29 cellular contexts compared by ENCODE assay signal in genomic region chr11:128901655-128902514, GRCh38. TPM values are rescaled to one million over a fixed set of nuclear protein-coding genes. Genes with fewer than 3 reads are reported as not detected.
DNase-seq lines count a peak whose midpoint lies in the region; ATAC-seq, FAIRE-seq and TF ChIP-seq lines count a peak whose summit lies in the region.
"Had no signal": no experiment of that assay in that cellular context is flagged by ENCODE, and none has a peak within 500 bp of the region (broad histone marks: within the 10 kb centered on the region; RNA-seq: fewer than 3 reads in every experiment).

No MANE protein-coding gene starts in this region.

- peaks cover 55 to 79% (median 77%) of the 10 kb centered on the region in 4 experiments for H3K27me3 ChIP-seq in H1 (replicated peaks in 1 of 4; ENCODE audit: control insufficient read depth in 3 of 4, extremely low read depth in 1 of 4, insufficient read depth in 3 of 4, low read length in 3 of 4)
- peaks cover 38% of the 10 kb centered on the region for H3K27me3 ChIP-seq in mesendoderm (ENCODE audit: insufficient read depth, low read length, poor library complexity)
- H3K27me3 ChIP-seq: colonic mucosa, MG63, upper lobe of right lung had no signal

- no peak overlapping the region for H3K23ac ChIP-seq in H1 (ENCODE audit: insufficient read length)
- peak overlapping the region; percentile 15 for H3K23ac ChIP-seq in mesendoderm (ENCODE audit: low read length)

- no peak overlapping the region for H2AFZ ChIP-seq in H1 (ENCODE audit: low read length)

- H3K79me1 ChIP-seq in H1 (ENCODE audit: low read depth, low read length) (no peaks in the 10 kb centered on the region), mesendoderm (ENCODE audit: low read length) (no peaks in the 10 kb centered on the region)

- no peak for TF ChIP-seq EP300 in H1 (IDR thresholded peaks at IDR 0.05; ENCODE audit: borderline replicate concordance in 1 of 2, low read depth in 2 of 2, low read length in 2 of 2)

- POLR2A ChIA-PET in H1 (lab: Charles Lee; ENCODE audit: partially characterized antibody), result interaction anchor here (0.8 to 1.7 kb wide), 2 partner anchors 10 to 11 kb away, joined by 3 to 15 read pairs; partner anchors contain the start of gene KCNJ5

- peaks cover 3 to 16% of the 10 kb centered on the region in 2 experiments for H4K20me1 ChIP-seq in H1 (replicated peaks in 1 of 2; ENCODE audit: control insufficient read depth in 1 of 2, insufficient read depth in 2 of 2, low read length in 2 of 2)

- H3K36me3 Mint-ChIP-seq in activated CD4-positive, alpha-beta T cell treated with anti-CD3 and anti-CD28 coated beads, Interleukin-2, amount 10 ng/mL, durations not matched to agents 24 days and 14 days (ENCODE audit: low read depth), result no peaks in the 10 kb centered on the region
- H3K36me3 Mint-ChIP-seq: activated naive CD8-positive, alpha-beta T cell treated with anti-CD3 and anti-CD28 coated beads, Interleukin-2, amount 10 ng/mL, durations not matched to agents 7 days and 5 days had no signal

- H3K4me2 ChIP-seq in H1 (ENCODE audit: insufficient read depth in 1 of 2, low read depth in 2 of 2, low read length in 2 of 2) (peak overlapping the region; percentile 74 to 85), mesendoderm (ENCODE audit: low read length) (peak overlapping the region; percentile 21)
- H3K4me2 ChIP-seq: A549 had no signal

- no peak for ATAC-seq in GM18505 (IDR thresholded peaks at IDR 0.05; ENCODE audit: unreplicated experiment)
- ATAC-seq: A549, upper lobe of right lung had no signal

- no peak overlapping the region for H4K91ac ChIP-seq in H1 (replicated peaks; ENCODE audit: insufficient read length, low read length)

- no peaks in the 10 kb centered on the region for H3K9me3 Mint-ChIP-seq in activated CD4-positive, alpha-beta T cell treated with anti-CD3 and anti-CD28 coated beads, Interleukin-2, amount 10 ng/mL, durations not matched to agents 24 days and 14 days
- H3K9me3 Mint-ChIP-seq: activated naive CD8-positive, alpha-beta T cell treated with anti-CD3 and anti-CD28 coated beads, Interleukin-2, amount 10 ng/mL, durations not matched to agents 7 days and 5 days; activated T-helper 2 cell treated with anti-CD3 and anti-CD28 coated beads, Interferon-gamma antibody, Interleukin-2, Interleukin-4, amounts not matched to agents 10 μg/mL and 5 μg/mL and 100 μg/mL, durations not matched to agents 14 hours and 24 hours and 36 hours had no signal

- H2BK15ac ChIP-seq in H1 (ENCODE audit: low read length), result no peak overlapping the region
- no peak overlapping the region for H2BK15ac ChIP-seq in mesendoderm (replicated peaks; ENCODE audit: low read depth)

- no peak overlapping the region for H2BK120ac ChIP-seq in H1 (replicated peaks; ENCODE audit: low read depth, low read length)
- no peak overlapping the region for H2BK120ac ChIP-seq in mesendoderm (ENCODE audit: low read depth, low read length)

- peaks cover 12% of the 10 kb centered on the region for H3K4me1 Mint-ChIP-seq in activated CD4-positive, alpha-beta T cell treated with anti-CD3 and anti-CD28 coated beads, Interleukin-2, amount 10 ng/mL, durations not matched to agents 24 days and 14 days

- H3K56ac ChIP-seq in H1 (replicated peaks; ENCODE audit: insufficient read length, low read depth, low read length), result no peak overlapping the region
- H3K56ac ChIP-seq in mesendoderm (ENCODE audit: low read length), result peak overlapping the region; percentile 22

- H3K9me3 ChIP-seq in H1 (ENCODE audit: insufficient read depth in 2 of 2, low read depth in 1 of 2, low read length in 1 of 2), result no peaks in the 10 kb centered on the region; a peak in 2 of 4 replicates
- H3K9me3 ChIP-seq: A549, colonic mucosa, MG63, stomach, upper lobe of right lung had no signal

- TF ChIP-seq CTCF in H1 (IDR thresholded peaks at IDR 0.05; ENCODE audit: control extremely low read depth in 1 of 3, insufficient read depth in 1 of 3, low read depth in 1 of 3, low read length in 3 of 3), result no peak

- H3K18ac ChIP-seq in H1 (ENCODE audit: extremely low read depth, low read length) (no peak overlapping the region), mesendoderm (ENCODE audit: low read length) (no peak overlapping the region)

- H3K27ac ChIP-seq in H1 (ENCODE audit: low read depth, low read length) (no peak overlapping the region), mesendoderm (ENCODE audit: low read depth, low read length) (no peak overlapping the region)
- H3K27ac ChIP-seq: A549, colonic mucosa, upper lobe of right lung had no signal

- H3K9ac ChIP-seq in H1 (replicated peaks in 1 of 4; ENCODE audit: extremely low read depth in 1 of 4, low read depth in 3 of 4, low read length in 3 of 4), result no peak overlapping the region
- H3K9ac ChIP-seq in mesendoderm (ENCODE audit: low read length), result peak overlapping the region; percentile 7

- H2BK5ac ChIP-seq in H1 (ENCODE audit: low read depth, low read length), result no peak overlapping the region
- no peak overlapping the region for H2BK5ac ChIP-seq in mesendoderm (ENCODE audit: low read length)

- no peak overlapping the region for H3K4ac ChIP-seq in H1 (replicated peaks; ENCODE audit: insufficient read length, low read depth, low read length)
- no peak overlapping the region for H3K4ac ChIP-seq in mesendoderm (ENCODE audit: low read depth, low read length)

- H3K14ac ChIP-seq in H1 (ENCODE audit: insufficient read length), result no peak overlapping the region

- H4K5ac ChIP-seq in H1 (ENCODE audit: insufficient read length, low read depth, low read length), result no peak overlapping the region
- H4K5ac ChIP-seq in mesendoderm (ENCODE audit: low read length), result no peak overlapping the region

- H3K36me3 ChIP-seq in H1 (ENCODE audit: control insufficient read depth in 2 of 4, insufficient read depth in 4 of 4, low read length in 3 of 4) (no peaks in the 10 kb centered on the region), mesendoderm (ENCODE audit: control insufficient read depth, insufficient read depth, low read length) (no peaks in the 10 kb centered on the region)
- H3K36me3 ChIP-seq: colonic mucosa, MG63, stomach, upper lobe of right lung had no signal

- CTCF ChIA-PET in H1 (lab: Charles Lee; ENCODE audit: partially characterized antibody), result interaction anchor here (0.8 to 14.9 kb wide), 10 partner anchors 12 to 120 kb away, joined by 3 to 332 read pairs (median 4); partner anchors contain the start of gene KCNJ5

- TF ChIP-seq RAD21 in H1 (IDR thresholded peaks at IDR 0.05 in 1 of 2, conservative IDR thresholded peaks at IDR 0.05 in 1 of 2; ENCODE audit: low read depth in 2 of 2, low read length in 2 of 2), result no peak

- H2BK12ac ChIP-seq in H1 (ENCODE audit: low read depth, low read length), result peak overlapping the region; percentile 71; the same call in 1 of the 2 replicates

- H3K27ac Mint-ChIP-seq in activated CD4-positive, alpha-beta T cell treated with anti-CD3 and anti-CD28 coated beads, Interleukin-2, amount 10 ng/mL, durations not matched to agents 24 days and 14 days, result peak overlapping the region; percentile 34
- H3K27ac Mint-ChIP-seq: activated naive CD8-positive, alpha-beta T cell treated with anti-CD3 and anti-CD28 coated beads, Interleukin-2, amount 10 ng/mL, durations not matched to agents 7 days and 5 days; activated T-helper 2 cell treated with anti-CD3 and anti-CD28 coated beads, Interferon-gamma antibody, Interleukin-2, Interleukin-4, amounts not matched to agents 10 μg/mL and 5 μg/mL and 100 μg/mL, durations not matched to agents 14 hours and 24 hours and 36 hours had no signal

- WGBS in H1 (ENCODE audit: extremely low coverage in 1 of 2, insufficient coverage in 1 of 2, insufficient read length in 1 of 2, insufficient replicate concordance in 2 of 2, low coverage in 1 of 2, low lambda C conversion rate in 2 of 2, missing lambda C conversion rate in 1 of 2), 2 experiments, result 5% methylated on average over 29 of the region's 29 CpGs; no CpG with 5 or more reads in 1 of the 2 experiments
- no CpG with 5 or more reads among the region's 29 CpGs for WGBS in mesendoderm (ENCODE audit: extremely low coverage, insufficient coverage, low lambda C conversion rate)

- FAIRE-seq in H1 (lab: Jason Lieb, UNC), result no peak
- FAIRE-seq: A549, D721Med, endometrium, islet of Langerhans had no signal

- H3K79me2 ChIP-seq in H1 (ENCODE audit: control insufficient read depth in 1 of 2, insufficient read depth in 2 of 2, low read length in 2 of 2), result no peaks in the 10 kb centered on the region
- H3K79me2 ChIP-seq in mesendoderm (ENCODE audit: control insufficient read depth, insufficient read depth, low read length), result no peaks in the 10 kb centered on the region

- H3K4me1 ChIP-seq in H1 (replicated peaks in 1 of 4; ENCODE audit: control insufficient read depth in 3 of 4, insufficient read depth in 4 of 4, low read length in 3 of 4), result peaks cover 11 to 30% (median 23%) of the 10 kb centered on the region in 4 experiments
- peaks cover 14% of the 10 kb centered on the region for H3K4me1 ChIP-seq in mesendoderm (ENCODE audit: control insufficient read depth, low read depth, low read length)
- H3K4me1 ChIP-seq: A549 had no signal

- no peak for DNase-seq in activated CD4-positive, alpha-beta T cell treated with anti-CD3 and anti-CD28 coated beads, Interleukin-2, amount 10 ng/mL, durations not matched to agents 24 days and 14 days
- no peak for DNase-seq in activated CD4-positive, alpha-beta T cell treated with anti-CD3 and anti-CD28 coated beads, Interleukin-2, amount 50 U/mL, for 4 hours
- peak in 1 of 2 experiments; percentile 63 for DNase-seq in H1 (ENCODE audit: low read depth in 1 of 2, low spot score in 2 of 2)
- peak; percentile 53 for DNase-seq in mesendoderm
- no peak for DNase-seq in 8988T
- no peak for DNase-seq in NAMALWA (ENCODE audit: low spot score)
- DNase-seq in NCI-H524 treated with DMSO at 0.1 percent for 48 hours (lab: John Stamatoyannopoulos, UW), result no peak
- DNase-seq: activated CD4-positive, alpha-beta T cell treated with anti-CD3 and anti-CD28 coated beads for 4 hours; activated naive CD8-positive, alpha-beta T cell treated with anti-CD3 and anti-CD28 coated beads, Interleukin-2, amount 10 ng/mL, durations not matched to agents 7 days and 5 days; colonic mucosa; head of caudate nucleus; MG63; NCI-H1436; NCI-H748 treated with DMSO at 0.1 percent for 48 hours; SHP77; stimulated activated CD4-positive, alpha-beta T cell treated with anti-CD3 and anti-CD28 coated beads, Interleukin-4, amount 100 ng/mL, for 1 hour; stomach; T-helper 1 cell; upper lobe of right lung had no signal

- H2AK5ac ChIP-seq in H1 (ENCODE audit: low read depth, low read length) (no peak overlapping the region), mesendoderm (ENCODE audit: low read length) (no peak overlapping the region)

- no peak overlapping the region for H3K4me3 Mint-ChIP-seq in activated CD4-positive, alpha-beta T cell treated with anti-CD3 and anti-CD28 coated beads, Interleukin-2, amount 10 ng/mL, durations not matched to agents 24 days and 14 days
- H3K4me3 Mint-ChIP-seq: activated naive CD8-positive, alpha-beta T cell treated with anti-CD3 and anti-CD28 coated beads, Interleukin-2, amount 10 ng/mL, durations not matched to agents 7 days and 5 days had no signal

- peaks cover 61% of the 10 kb centered on the region for H3K27me3 Mint-ChIP-seq in activated CD4-positive, alpha-beta T cell treated with anti-CD3 and anti-CD28 coated beads, Interleukin-2, amount 10 ng/mL, durations not matched to agents 24 days and 14 days

- H3K4me3 ChIP-seq in H1 (ENCODE audit: extremely low read depth in 1 of 4, insufficient read depth in 2 of 4, low read depth in 3 of 4, low read length in 4 of 4), result peak overlapping the region in 3 of 4 experiments; percentile 23 to 47 (median 37); a peak in 6 of 8 replicates
- H3K4me3 ChIP-seq in mesendoderm (ENCODE audit: low read length), result no peak overlapping the region
- H3K4me3 ChIP-seq: A549, colonic mucosa, MG63, skin epidermis, stomach, upper lobe of right lung had no signal

- peaks cover 6% of the 10 kb centered on the region; the same call in 1 of the 2 replicates for H3K23me2 ChIP-seq in H1 (ENCODE audit: low read depth, low read length)

- H4K8ac ChIP-seq in H1 (ENCODE audit: extremely low read depth, insufficient read depth, low read length), result no peak overlapping the region
- no peak overlapping the region for H4K8ac ChIP-seq in mesendoderm (ENCODE audit: low read depth, low read length)

- TF ChIP-seq POLR2A in H1 (IDR thresholded peaks at IDR 0.05; ENCODE audit: control extremely low read depth in 1 of 2, low read depth in 2 of 2, low read length in 2 of 2) (no peak), GM18505 (IDR thresholded peaks at IDR 0.05; ENCODE audit: borderline replicate concordance, extremely low read depth, insufficient read depth, insufficient read length) (no peak)

- intact Hi-C loops in activated CD4-positive, alpha-beta T cell treated with anti-CD3 and anti-CD28 coated beads, Interleukin-2, amount 10 ng/mL, durations not matched to agents 24 days and 14 days (cut with micrococcal nuclease), result loop anchor here (10.0 kb wide), 1 partner anchor 153 kb away; no protein-coding TSS in a partner anchor

- no peak overlapping the region for H2BK20ac ChIP-seq in H1 (ENCODE audit: low read length)

RNA-seq across cellular contexts. Expression of gene KCNJ5, which starts 10.7 kb away (rescaled TPM):
- not detected in 2 replicates for total RNA-seq in activated CD4-positive, alpha-beta T cell treated with anti-CD3 and anti-CD28 coated beads, Interleukin-2, amount 10 ng/mL, durations not matched to agents 24 days and 14 days
- total RNA-seq in H1 (2021; fragmentation: NEBNext Ultra II Directional; extraction: Animal tissue kit (Norgen Biotek cat#: 25700)), result not detected in 2 replicates
- polyA plus RNA-seq in H1 (2011; rRNA removed), result 0.03 and 0.05 TPM in 2 replicates
- 0.03 TPM for polyA plus RNA-seq in H1 (2011; cell fraction: cytosol; rRNA removed)
- polyA plus RNA-seq in H1 (2011; cell fraction: nucleus; rRNA removed), result 0.10 TPM
- polyA plus RNA-seq in H1 (2012, experiment 1 of 2), result 0.03 to 0.09 TPM in 2 of 4 replicates, not detected in the others
- not detected for polyA plus RNA-seq in H1 (2012, experiment 2 of 2)
- not detected for polyA plus RNA-seq in H1 (2013, experiment 1 of 2)
- polyA plus RNA-seq in H1 (2013, experiment 2 of 2), result not detected
- polyA minus RNA-seq in H1 (2011; rRNA and poly(A)+ RNA removed), result 0.13 TPM in 1 of 2 replicates, not detected in the other
- polyA minus RNA-seq in H1 (2011; cell fraction: cytosol; rRNA and poly(A)+ RNA removed), result 0.22 TPM
- polyA minus RNA-seq in H1 (2011; cell fraction: nucleus; rRNA and poly(A)+ RNA removed), result not detected
- polyA plus RNA-seq in mesendoderm (2013, experiment 1 of 2), result 0.11 TPM
- 0.13 TPM for polyA plus RNA-seq in mesendoderm (2013, experiment 2 of 2)
- total RNA-seq: activated T-helper 2 cell treated with anti-CD3 and anti-CD28 coated beads, Interferon-gamma antibody, Interleukin-2, Interleukin-4, amounts not matched to agents 10 μg/mL and 5 μg/mL and 100 μg/mL, durations not matched to agents 14 hours and 24 hours and 36 hours; G401; lung microvascular endothelial cell had no signal
- polyA plus RNA-seq: BJ had no signal

RNA-seq across cellular contexts. Expression of gene KCNJ1, which starts 34.8 kb away (rescaled TPM):
- not detected in 2 replicates for total RNA-seq in activated CD4-positive, alpha-beta T cell treated with anti-CD3 and anti-CD28 coated beads, Interleukin-2, amount 10 ng/mL, durations not matched to agents 24 days and 14 days
- 0.15 and 0.17 TPM in 2 replicates for total RNA-seq in H1 (2021; fragmentation: NEBNext Ultra II Directional; extraction: Animal tissue kit (Norgen Biotek cat#: 25700))
- polyA plus RNA-seq in H1 (2011; rRNA removed), result 0.19 and 0.23 TPM in 2 replicates
- polyA plus RNA-seq in H1 (2011; cell fraction: cytosol; rRNA removed), result 0.14 TPM
- 0.14 TPM for polyA plus RNA-seq in H1 (2011; cell fraction: nucleus; rRNA removed)
- polyA plus RNA-seq in H1 (2012, experiment 1 of 2), result 0.17 to 0.64 TPM (median 0.23 TPM) in 4 replicates
- polyA plus RNA-seq in H1 (2012, experiment 2 of 2), result not detected
- 0.12 TPM for polyA plus RNA-seq in H1 (2013, experiment 1 of 2)
- 0.11 TPM for polyA plus RNA-seq in H1 (2013, experiment 2 of 2)
- polyA minus RNA-seq in H1 (2011; rRNA and poly(A)+ RNA removed), result 0.06 and 0.22 TPM in 2 replicates
- polyA minus RNA-seq in H1 (2011; cell fraction: cytosol; rRNA and poly(A)+ RNA removed), result not detected
- 0.10 TPM for polyA minus RNA-seq in H1 (2011; cell fraction: nucleus; rRNA and poly(A)+ RNA removed)
- 0.01 TPM for polyA plus RNA-seq in mesendoderm (2013, experiment 1 of 2)
- polyA plus RNA-seq in mesendoderm (2013, experiment 2 of 2), result 0.03 TPM
- total RNA-seq: activated T-helper 2 cell treated with anti-CD3 and anti-CD28 coated beads, Interferon-gamma antibody, Interleukin-2, Interleukin-4, amounts not matched to agents 10 μg/mL and 5 μg/mL and 100 μg/mL, durations not matched to agents 14 hours and 24 hours and 36 hours; colonic mucosa; G401; stomach had no signal
- polyA plus RNA-seq: BJ had no signal

RNA-seq across cellular contexts. Expression of gene TP53AIP1, which starts 40.8 kb away (rescaled TPM):
- total RNA-seq in activated CD4-positive, alpha-beta T cell treated with anti-CD3 and anti-CD28 coated beads, Interleukin-2, amount 10 ng/mL, durations not matched to agents 24 days and 14 days, result not detected in 2 replicates
- not detected in 2 replicates for total RNA-seq in H1 (2021; fragmentation: NEBNext Ultra II Directional; extraction: Animal tissue kit (Norgen Biotek cat#: 25700))
- polyA plus RNA-seq in H1 (2011; rRNA removed), result 0.03 TPM in 1 of 2 replicates, not detected in the other
- 0.04 TPM for polyA plus RNA-seq in H1 (2011; cell fraction: cytosol; rRNA removed)
- 0.19 TPM for polyA plus RNA-seq in H1 (2011; cell fraction: nucleus; rRNA removed)
- polyA plus RNA-seq in H1 (2012, experiment 1 of 2), result 0.18 to 0.25 TPM in 2 of 4 replicates, not detected in the others
- not detected for polyA plus RNA-seq in H1 (2012, experiment 2 of 2)
- 0.04 TPM for polyA plus RNA-seq in H1 (2013, experiment 1 of 2)
- polyA plus RNA-seq in H1 (2013, experiment 2 of 2), result 0.02 TPM
- polyA minus RNA-seq in H1 (2011; rRNA and poly(A)+ RNA removed), result not detected in 2 replicates
- polyA minus RNA-seq in H1 (2011; cell fraction: cytosol; rRNA and poly(A)+ RNA removed), result not detected
- 0.70 TPM for polyA minus RNA-seq in H1 (2011; cell fraction: nucleus; rRNA and poly(A)+ RNA removed)
- not detected for polyA plus RNA-seq in mesendoderm (2013, experiment 1 of 2)
- 0.03 TPM for polyA plus RNA-seq in mesendoderm (2013, experiment 2 of 2)
- total RNA-seq: activated naive CD8-positive, alpha-beta T cell treated with anti-CD3 and anti-CD28 coated beads, Interleukin-2, amount 10 ng/mL, durations not matched to agents 7 days and 5 days; activated T-helper 2 cell treated with anti-CD3 and anti-CD28 coated beads, Interferon-gamma antibody, Interleukin-2, Interleukin-4, amounts not matched to agents 10 μg/mL and 5 μg/mL and 100 μg/mL, durations not matched to agents 14 hours and 24 hours and 36 hours; G401; lung microvascular endothelial cell; stomach; upper lobe of right lung had no signal
- polyA plus RNA-seq: BJ had no signal
